ENCODE assay signal across 11 cellular contexts in the genomic region with DNA sequence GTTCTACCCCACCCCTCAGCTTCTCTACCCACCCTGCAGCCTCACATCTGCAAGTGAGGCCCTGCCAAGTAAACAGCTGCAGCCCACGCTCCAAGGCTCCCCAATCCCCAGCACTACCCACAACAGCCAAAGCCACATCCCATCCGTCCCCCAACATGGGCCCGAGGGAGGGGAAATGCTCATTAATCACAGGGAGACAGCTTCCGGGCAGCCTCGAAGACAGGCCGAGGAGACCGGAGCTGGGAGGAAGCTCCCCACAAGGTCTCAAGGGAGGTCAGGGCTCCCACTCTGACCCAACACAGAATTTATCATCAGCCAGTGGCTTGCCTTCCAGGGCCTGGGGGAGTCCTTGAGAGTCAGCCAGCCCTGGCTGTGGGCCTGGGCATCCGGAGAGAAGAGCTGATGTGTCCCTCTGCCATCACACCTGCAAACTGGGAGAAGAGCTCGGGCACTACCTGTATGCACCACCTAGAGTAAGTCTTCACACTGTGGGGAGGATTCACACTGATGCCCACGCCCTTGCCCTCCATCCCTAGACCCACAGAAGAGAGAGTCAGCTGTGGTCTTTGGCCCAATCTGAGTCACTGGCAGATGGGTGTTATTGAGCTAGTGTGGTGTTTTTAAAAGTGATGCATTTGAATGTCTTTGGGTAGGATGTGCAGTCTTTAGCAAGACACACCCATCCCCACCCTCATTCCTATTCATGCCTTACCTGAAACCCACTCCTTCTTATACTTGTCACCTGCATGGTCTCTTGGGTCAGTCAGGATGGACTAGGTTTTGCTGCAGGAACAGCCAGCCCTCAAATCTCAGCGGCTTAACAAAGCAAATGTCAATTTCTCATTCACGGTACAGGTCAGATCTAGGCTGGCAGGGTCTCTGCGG.
DNase-seq lines count a peak whose midpoint lies in the region; ATAC-seq and TF ChIP-seq lines count a peak whose summit lies in the region.
"Had no signal": no experiment of that assay in that cellular context is flagged by ENCODE, and none has a peak within 500 bp of the region (broad histone marks: within the 10 kb centered on the region; RNA-seq: fewer than 3 reads in every experiment).

No MANE protein-coding gene starts in this region.

- H3K4me3 Mint-ChIP-seq in endothelial cell (ENCODE audit: unreplicated experiment) (no peak overlapping the region), CD14-positive monocyte (no peak overlapping the region)

- no peaks in the 10 kb centered on the region for H3K9me3 ChIP-seq in psoas muscle

- no peak for DNase-seq in endothelial cell (ENCODE audit: low spot score)
- peak; percentile 59 to 76 for DNase-seq in psoas muscle
- DNase-seq in NCI-H1694 treated with DMSO at 0.1 percent for 48 hours (lab: John Stamatoyannopoulos, UW): no peak
- DNase-seq in HuH-7 (ENCODE audit: low spot score): no peak
- DNase-seq in foreskin keratinocyte: no peak
- DNase-seq in CD14-positive monocyte (ENCODE audit: low spot score): no peak
- DNase-seq: activated CD4-positive, CD25-positive, alpha-beta regulatory T cell; central memory CD4-positive, alpha-beta T cell; NCI-H524 treated with DMSO at 0.1 percent for 48 hours had no signal

- H3K27me3 ChIP-seq in psoas muscle (ENCODE audit: insufficient read depth in 3 of 3, low read length in 2 of 3) (no peaks in the 10 kb centered on the region), foreskin keratinocyte (peaks cover 30% of the 10 kb centered on the region)

- H3K4me1 ChIP-seq in psoas muscle (no peaks in the 10 kb centered on the region), foreskin keratinocyte (no peaks in the 10 kb centered on the region)

- H3K36me3 ChIP-seq in psoas muscle (ENCODE audit: insufficient read depth in 1 of 2, low read depth in 1 of 2): no peaks in the 10 kb centered on the region

- peak overlapping the region; percentile 3 for H3K27ac Mint-ChIP-seq in endothelial cell (ENCODE audit: unreplicated experiment)
- no peak overlapping the region for H3K27ac Mint-ChIP-seq in CD14-positive monocyte

- no peak overlapping the region for H3K4me3 ChIP-seq in psoas muscle

- H3K9me3 Mint-ChIP-seq in endothelial cell (ENCODE audit: unreplicated experiment) (no peaks in the 10 kb centered on the region), CD14-positive monocyte (no peaks in the 10 kb centered on the region)

- intact Hi-C loops in psoas muscle (cut with DNase I): no loop called here
- intact Hi-C loops in CD14-positive monocyte (cut with micrococcal nuclease): loop anchor here in 1 of 2 donors (10.0 kb wide), 1 partner anchor 231 kb away; no protein-coding TSS in a partner anchor

- H3K36me3 Mint-ChIP-seq in endothelial cell (ENCODE audit: low read depth, unreplicated experiment) (no peaks in the 10 kb centered on the region), CD14-positive monocyte (no peaks in the 10 kb centered on the region)

- 63 to 66% (median 65%) methylated on average over 13 of the region's 13 CpGs for WGBS in psoas muscle, 3 donors

- no peak for TF ChIP-seq CTCF in endothelial cell (IDR thresholded peaks at IDR 0.05; ENCODE audit: unreplicated experiment)
- no peak for TF ChIP-seq CTCF in psoas muscle (IDR thresholded peaks at IDR 0.05)
- TF ChIP-seq CTCF in foreskin keratinocyte (conservative IDR thresholded peaks at IDR 0.05): no peak
- TF ChIP-seq CTCF in CD14-positive monocyte (IDR thresholded peaks at IDR 0.05): no peak

- H3K4me1 Mint-ChIP-seq in endothelial cell (ENCODE audit: unreplicated experiment): no peaks in the 10 kb centered on the region
- peaks cover 9% of the 10 kb centered on the region for H3K4me1 Mint-ChIP-seq in CD14-positive monocyte

- H3K27ac ChIP-seq in psoas muscle (no peak overlapping the region), foreskin keratinocyte (no peak overlapping the region)

- ATAC-seq in GM18861 (IDR thresholded peaks at IDR 0.05; ENCODE audit: unreplicated experiment) (peak; percentile 64), HG03442 (IDR thresholded peaks at IDR 0.05; ENCODE audit: unreplicated experiment) (peak; percentile 52), psoas muscle (peak; percentile 27 to 63 (median 40)), foreskin keratinocyte (no peak)

- H3K27me3 Mint-ChIP-seq in endothelial cell (ENCODE audit: unreplicated experiment): peaks cover 13% of the 10 kb centered on the region
- H3K27me3 Mint-ChIP-seq in CD14-positive monocyte (ENCODE audit: low read depth in 3 of 3): peaks cover 1 to 14% (median 3%) of the 10 kb centered on the region in 3 donors

Comparison
In these comparisons a context has a peak if more than half of its experiments do, and no peak if none do; other contexts are left out.
1. DNase-seq: peak in psoas muscle (2 of 2); none in endothelial cell (single experiment), NCI-H1694 treated with DMSO at 0.1 percent for 48 hours (single experiment), HuH-7 (single experiment), foreskin keratinocyte (0 of 2) and CD14-positive monocyte (single experiment).